Comparison of ENCODE assay signal across 22 cellular contexts in genomic region chr20:49891486-49891885, GRCh38. TPM values are rescaled to one million over a fixed set of nuclear protein-coding genes. Genes with fewer than 3 reads are reported as not detected.
A peak's percentile ranks its signal among the peaks of the same experiment; 100 is the strongest.
DNase-seq lines count a peak whose midpoint lies in the region; ATAC-seq and TF ChIP-seq lines count a peak whose summit lies in the region.
"Had no signal": no experiment of that assay in that cellular context is flagged by ENCODE, and none has a peak within 500 bp of the region (broad histone marks: within the 10 kb centered on the region; RNA-seq: fewer than 3 reads in every experiment).

No MANE protein-coding gene starts in this region.

- no peaks in the 10 kb centered on the region for H3K9me3 ChIP-seq in left ventricle myocardium inferior (replicated peaks)
- H3K9me3 ChIP-seq: breast epithelium, heart left ventricle, suprapubic skin had no signal

- peak overlapping the region in 1 of 3 experiments; percentile 30 for H3K4me3 Mint-ChIP-seq in nephron
- H3K4me3 Mint-ChIP-seq: HFFc6 had no signal

- DNase-seq in Right ventricle myocardium inferior (ENCODE audit: missing footprints) = peak; percentile 45
- DNase-seq in left ventricle myocardium inferior = no peak
- DNase-seq in ACHN = no peak
- DNase-seq in DMS53 (lab: John Stamatoyannopoulos, UW) = no peak
- DNase-seq in nucleus accumbens (lab: John Stamatoyannopoulos, UW) = no peak
- DNase-seq: activated CD4-positive, CD25-positive, alpha-beta regulatory T cell; activated CD8-positive, alpha-beta memory T cell treated with anti-CD3 and anti-CD28 coated beads for 24 hours; EL; HFFc6; KBM-7; MM.1S; NCI-H146; NCI-H526; stimulated activated CD8-positive, alpha-beta memory T cell treated with anti-CD3 and anti-CD28 coated beads, Interleukin-4, amount 100 ng/mL, for 48 hours; T-helper 9 cell had no signal

- no peaks in the 10 kb centered on the region for H3K27me3 ChIP-seq in left ventricle myocardium inferior (ENCODE audit: low read depth)
- H3K27me3 ChIP-seq: breast epithelium, heart left ventricle, suprapubic skin had no signal

- H3K27ac ChIP-seq in left ventricle myocardium inferior (replicated peaks) (no peak overlapping the region), angular gyrus (ENCODE audit: low read depth, low read length) (peak overlapping the region; percentile 79), temporal lobe (ENCODE audit: low read depth, low read length) (peak overlapping the region; percentile 70)
- H3K27ac ChIP-seq: breast epithelium, suprapubic skin had no signal

- H3K27me3 Mint-ChIP-seq in nephron (ENCODE audit: low read depth) = no peaks in the 10 kb centered on the region

- peaks cover 67% of the 10 kb centered on the region for H3K4me1 Mint-ChIP-seq in nephron

- H3K36me3 Mint-ChIP-seq in nephron (ENCODE audit: low read depth) = peaks cover 4% of the 10 kb centered on the region

- in situ Hi-C loops in ACHN (cut with HindIII; ENCODE audit: low pct_ligation_motif_present, low pct_unique_long_range_greater_than_20kb, low sequenced_read_pairs) = no loop called here

- intact Hi-C loops in Right ventricle myocardium inferior (cut with DNase I) = no loop called here
- intact Hi-C loops in left ventricle myocardium inferior (cut with micrococcal nuclease) = no loop called here

- no peak overlapping the region for H3K4me3 ChIP-seq in left ventricle myocardium inferior
- H3K4me3 ChIP-seq: breast epithelium, heart left ventricle, suprapubic skin had no signal

- peaks cover 3% of the 10 kb centered on the region for H3K36me3 ChIP-seq in left ventricle myocardium inferior
- H3K36me3 ChIP-seq: breast epithelium had no signal

- no peak for ATAC-seq in Right ventricle myocardium inferior

- TF ChIP-seq CTCF in left ventricle myocardium inferior (IDR thresholded peaks at IDR 0.05; ENCODE audit: borderline replicate concordance) = no peak
- TF ChIP-seq CTCF in nephron (IDR thresholded peaks at IDR 0.05; ENCODE audit: unreplicated experiment in 3 of 3) = no peak

- peak overlapping the region; percentile 93 to 95 (median 94) for H3K27ac Mint-ChIP-seq in nephron
- H3K27ac Mint-ChIP-seq: HFFc6 had no signal

- H3K4me1 ChIP-seq in left ventricle myocardium inferior = peaks cover 80% of the 10 kb centered on the region

- H3K9me3 Mint-ChIP-seq in nephron = no peaks in the 10 kb centered on the region
- H3K9me3 Mint-ChIP-seq: activated T-helper 2 cell treated with anti-CD3 and anti-CD28 coated beads, Interferon-gamma antibody, Interleukin-2, Interleukin-4, amounts not matched to agents 10 μg/mL and 5 μg/mL and 100 μg/mL, durations not matched to agents 14 hours and 24 hours and 36 hours; HFFc6 had no signal

RNA-seq across cellular contexts. Expression of gene SPATA2, which starts 23.8 kb away (rescaled TPM):
- total RNA-seq in Right ventricle myocardium inferior = 8.0 TPM
- 7.6 TPM for total RNA-seq in left ventricle myocardium inferior
- 4.2 TPM for total RNA-seq in temporal lobe

RNA-seq across cellular contexts. Expression of gene RNF114, which starts 44.7 kb away (rescaled TPM):
- total RNA-seq in Right ventricle myocardium inferior (47.6 TPM), left ventricle myocardium inferior (50.8 TPM), temporal lobe (25.6 TPM)
